Comparison of ENCODE assay signal across 8 cellular contexts in the genomic region with DNA sequence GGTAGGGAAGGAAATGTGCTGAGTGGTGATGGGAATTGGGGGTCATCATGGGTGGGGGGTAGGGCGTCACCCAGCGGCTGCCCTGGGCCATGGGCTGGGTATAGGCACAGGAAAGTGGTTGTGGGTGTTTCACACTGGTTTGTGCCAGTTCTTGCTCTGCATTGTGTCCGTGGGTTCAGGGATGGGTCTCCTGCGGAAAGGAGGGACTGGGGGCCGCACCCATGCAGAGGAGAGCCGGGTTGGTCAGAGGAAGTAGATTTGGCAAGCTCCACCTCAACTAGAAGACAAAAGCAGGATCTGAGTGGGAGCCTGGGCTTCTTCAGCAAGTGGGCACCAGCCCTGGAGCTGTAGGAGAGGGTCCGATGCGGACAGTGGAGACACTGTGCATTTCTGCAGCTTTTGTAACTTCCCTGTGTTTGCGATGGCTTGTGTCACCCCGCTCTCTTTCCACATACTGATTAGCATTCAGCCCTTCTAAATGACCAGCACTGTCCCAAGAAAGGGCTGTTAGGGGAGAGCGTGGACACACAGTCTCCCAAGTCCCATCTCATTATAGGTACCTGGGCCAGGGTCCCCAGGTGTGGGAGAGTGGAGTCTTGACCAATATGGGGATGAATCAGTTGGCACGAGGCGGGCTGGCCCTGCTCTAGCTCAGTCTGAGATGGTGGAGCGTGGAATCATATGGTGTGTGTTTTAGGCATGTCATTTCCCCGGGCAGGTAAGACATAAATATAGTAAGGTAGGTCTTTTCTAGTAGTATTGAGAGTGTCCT.
DNase-seq lines count a peak whose midpoint lies in the region; ATAC-seq and TF ChIP-seq lines count a peak whose summit lies in the region.

No MANE protein-coding gene starts in this region.

- peaks cover 16% of the 10 kb centered on the region for H3K27me3 Mint-ChIP-seq in endothelial cell (ENCODE audit: unreplicated experiment)

- peaks cover 49% of the 10 kb centered on the region for H3K4me1 Mint-ChIP-seq in endothelial cell (ENCODE audit: unreplicated experiment)

- peaks cover 60% of the 10 kb centered on the region for H3K79me2 ChIP-seq in OCI-LY1 (ENCODE audit: insufficient read depth, low read length)

- no peak overlapping the region for H3K27ac Mint-ChIP-seq in endothelial cell (ENCODE audit: unreplicated experiment)

- ATAC-seq in GM18858 (IDR thresholded peaks at IDR 0.05; ENCODE audit: unreplicated experiment) = no peak
- ATAC-seq in GM21619 (IDR thresholded peaks at IDR 0.05; ENCODE audit: unreplicated experiment) = no peak

- no peaks in the 10 kb centered on the region for H3K9me2 ChIP-seq in OCI-LY1 (ENCODE audit: low read depth, low read length)

- no peaks in the 10 kb centered on the region for H3K27me3 ChIP-seq in OCI-LY1 (ENCODE audit: insufficient read depth, low read length)

- H3K4me3 ChIP-seq in OCI-LY1 (ENCODE audit: low read depth, low read length, poor library complexity, severe bottlenecking) (peak overlapping the region; percentile 78), retinal pigment epithelial cell (ENCODE audit: low read length) (peak overlapping the region; percentile 84)

- peak overlapping the region; percentile 89 for H3K4me3 Mint-ChIP-seq in endothelial cell (ENCODE audit: unreplicated experiment)

- no peaks in the 10 kb centered on the region; the same call in 1 of the 2 replicates for H3K36me3 ChIP-seq in OCI-LY1 (ENCODE audit: insufficient read depth, low read length)

- H3K9me3 Mint-ChIP-seq in endothelial cell (ENCODE audit: unreplicated experiment) = no peaks in the 10 kb centered on the region

- peaks cover 5% of the 10 kb centered on the region for H3K36me3 Mint-ChIP-seq in endothelial cell (ENCODE audit: low read depth, unreplicated experiment)

- no peaks in the 10 kb centered on the region for H3K9me3 ChIP-seq in OCI-LY1 (ENCODE audit: low read length)

- peak overlapping the region; percentile 93 for H3K9ac ChIP-seq in OCI-LY1 (ENCODE audit: low read length)

- TF ChIP-seq CTCF in GM12874 (IDR thresholded peaks at IDR 0.05; ENCODE audit: insufficient read depth, low read depth, low read length) = peak; percentile 58
- TF ChIP-seq CTCF in OCI-LY1 (IDR thresholded peaks at IDR 0.05; ENCODE audit: low read length) = peak; percentile 51
- no peak for TF ChIP-seq CTCF in endothelial cell (IDR thresholded peaks at IDR 0.05; ENCODE audit: unreplicated experiment)
- TF ChIP-seq CTCF in retinal pigment epithelial cell (conservative IDR thresholded peaks at IDR 0.05; ENCODE audit: low read depth, low read length) = no peak

- H4K20me1 ChIP-seq in OCI-LY1 (ENCODE audit: insufficient read depth, low read length) = no peaks in the 10 kb centered on the region

- peak overlapping the region; percentile 96 for H3K27ac ChIP-seq in OCI-LY1 (ENCODE audit: low read depth, low read length, poor library complexity, severe bottlenecking)

- H3K4me2 ChIP-seq in OCI-LY1 (ENCODE audit: low read length) = peak overlapping the region; percentile 87

- no peak for DNase-seq in endothelial cell (ENCODE audit: low spot score)
- DNase-seq in retinal pigment epithelial cell (ENCODE audit: low read depth) = no peak
- no peak for DNase-seq in NCI-H2107 (lab: John Stamatoyannopoulos, UW)
- no peak for DNase-seq in 8988T

- peaks cover 74% of the 10 kb centered on the region for H3K4me1 ChIP-seq in OCI-LY1 (ENCODE audit: insufficient read depth, low read length, severe bottlenecking)

- no peak overlapping the region for H2AFZ ChIP-seq in OCI-LY1 (ENCODE audit: low read length)

- H3F3A ChIP-seq in OCI-LY1 (ENCODE audit: insufficient read depth, low read length) = 0 out of 2 replicates have a peak, but pooled peaks cover 7% of the 10 kb centered on the region

Comparison
In these comparisons a context has a peak if more than half of its experiments do, and no peak if none do; other contexts are left out.
1. CTCF ChIP-seq: peak in GM12874 (single experiment) and OCI-LY1 (single experiment); none in endothelial cell (single experiment) and retinal pigment epithelial cell (single experiment).